Comparison of ENCODE assay signal across 1 cellular context in genomic region chr12:104090685-104091084, GRCh38.
TF ChIP-seq lines count a peak whose summit lies in the region.

No MANE protein-coding gene starts in this region.

TF ChIP-seq in GM23338, 12 proteins besides CTCF, POLR2A, EP300 and RAD21:
- TF ChIP-seq NANOG (IDR thresholded peaks at IDR 0.05; ENCODE audit: borderline replicate concordance), result no peak
- no peak for TF ChIP-seq ZNF462 (CRISPR knock-in tag; IDR thresholded peaks at IDR 0.05)
- TF ChIP-seq JUNB (IDR thresholded peaks at IDR 0.05; ENCODE audit: unreplicated experiment), result no peak
- no peak for TF ChIP-seq CREB1 (CRISPR knock-in tag; IDR thresholded peaks at IDR 0.05; ENCODE audit: low read depth)
- TF ChIP-seq ETS1 (IDR thresholded peaks at IDR 0.05), result no peak
- TF ChIP-seq EZH2 (IDR thresholded peaks at IDR 0.05; ENCODE audit: low read depth, unreplicated experiment), result no peak
- no peak for TF ChIP-seq POLR2AphosphoS5 (IDR thresholded peaks at IDR 0.05; ENCODE audit: low read depth)
- TF ChIP-seq ZNF114 (CRISPR knock-in tag; IDR thresholded peaks at IDR 0.05), result no peak
- TF ChIP-seq STAT1 (IDR thresholded peaks at IDR 0.05; ENCODE audit: unreplicated experiment), result no peak
- TF ChIP-seq REST (IDR thresholded peaks at IDR 0.05; ENCODE audit: unreplicated experiment), result no peak
- no peak for TF ChIP-seq EZH2phosphoT487 (IDR thresholded peaks at IDR 0.05; ENCODE audit: unreplicated experiment)
- no peak for TF ChIP-seq ZNF331 (CRISPR knock-in tag; IDR thresholded peaks at IDR 0.05; ENCODE audit: low read depth)
